Comparison of ENCODE assay signal across 1 cellular context in genomic region chr1:36239941-36240637, GRCh38.
TF ChIP-seq lines count a peak whose summit lies in the region.

No MANE protein-coding gene starts in this region.

TF ChIP-seq in HepG2, 621 proteins besides CTCF, POLR2A, EP300 and RAD21 (continued from another document and continues in another):
- TF ChIP-seq ZBTB26 (CRISPR knock-in tag; IDR thresholded peaks at IDR 0.05; ENCODE audit: borderline replicate concordance) (no peak), BRD4 (CRISPR knock-in tag; IDR thresholded peaks at IDR 0.05) (no peak), ETV6 (CRISPR knock-in tag; conservative IDR thresholded peaks at IDR 0.05) (no peak), SIX4 (CRISPR knock-in tag; IDR thresholded peaks at IDR 0.05) (no peak), DRAP1 (CRISPR knock-in tag; IDR thresholded peaks at IDR 0.05) (no peak), SMAD1 (CRISPR knock-in tag; IDR thresholded peaks at IDR 0.05; ENCODE audit: borderline replicate concordance, low read depth) (no peak), ZNF18 (CRISPR knock-in tag; IDR thresholded peaks at IDR 0.05; ENCODE audit: insufficient replicate concordance) (no peak), EED (CRISPR knock-in tag; IDR thresholded peaks at IDR 0.05) (no peak), NBN (conservative IDR thresholded peaks at IDR 0.05) (no peak), SOX6 (IDR thresholded peaks at IDR 0.05) (no peak), SOX6 (CRISPR knock-in tag; IDR thresholded peaks at IDR 0.05) (peak; percentile 96), MXD4 (CRISPR knock-in tag; IDR thresholded peaks at IDR 0.05) (no peak; the same call in 1 of the 2 replicates), AHDC1 (CRISPR knock-in tag; IDR thresholded peaks at IDR 0.05; ENCODE audit: borderline replicate concordance) (peak; percentile 66; the same call in 1 of the 2 replicates), CEBPG (CRISPR knock-in tag; IDR thresholded peaks at IDR 0.05) (no peak; the same call in 1 of the 2 replicates), FOSL1 (CRISPR knock-in tag; IDR thresholded peaks at IDR 0.05; ENCODE audit: borderline replicate concordance) (no peak), GABPB1 (CRISPR knock-in tag; IDR thresholded peaks at IDR 0.05) (peak; percentile 33; the same call in 1 of the 2 replicates), RAD51 (IDR thresholded peaks at IDR 0.05; ENCODE audit: borderline replicate concordance) (peak; percentile 89; the same call in 1 of the 2 replicates), ZNF713 (CRISPR knock-in tag; IDR thresholded peaks at IDR 0.05) (no peak), AKNA (CRISPR knock-in tag; IDR thresholded peaks at IDR 0.05; ENCODE audit: borderline replicate concordance) (no peak), ARID4A (CRISPR knock-in tag; IDR thresholded peaks at IDR 0.05; ENCODE audit: borderline replicate concordance) (peak; percentile 85; the same call in 1 of the 2 replicates), ZNF296 (CRISPR knock-in tag; conservative IDR thresholded peaks at IDR 0.05) (peak; percentile 71; the same call in 1 of the 2 replicates), BORCS8-MEF2B (CRISPR knock-in tag; IDR thresholded peaks at IDR 0.05) (no peak), ZBTB43 (CRISPR knock-in tag; conservative IDR thresholded peaks at IDR 0.05) (no peak), FOXK1 (CRISPR knock-in tag; IDR thresholded peaks at IDR 0.05; ENCODE audit: borderline replicate concordance, low read depth) (peak; percentile 56; the same call in 1 of the 2 replicates), ZNF609 (CRISPR knock-in tag; IDR thresholded peaks at IDR 0.05; ENCODE audit: borderline replicate concordance) (peak; percentile 74; the same call in 1 of the 2 replicates)
